ENCODE assay signal across 4 cellular contexts in genomic region chr12:123408619-123409018, GRCh38. TPM values are rescaled to one million over a fixed set of nuclear protein-coding genes. Genes with fewer than 3 reads are reported as not detected.
DNase-seq lines count a peak whose midpoint lies in the region; ATAC-seq, FAIRE-seq and TF ChIP-seq lines count a peak whose summit lies in the region.
"Not testable (repeated sequence)": the region's sequence is repeated elsewhere in the genome, so short reads cannot be mapped to it uniquely, and the experiment has no call there.

No MANE protein-coding gene starts in this region.

- H3K27ac ChIP-seq in OCI-LY3 (ENCODE audit: low read length) = peak overlapping the region; percentile 62
- not testable (repeated sequence) for H3K27ac ChIP-seq in K562 (ENCODE audit: extremely low read depth, low read depth, low read length); endothelial cell of umbilical vein (ENCODE audit: insufficient read depth, low read depth, low read length)

- not testable (repeated sequence) for H3K9me1 ChIP-seq in K562 (ENCODE audit: control insufficient read depth, insufficient read depth, low read length); endothelial cell of umbilical vein (replicated peaks; ENCODE audit: control insufficient read depth, extremely low read depth, insufficient read depth, low read length)

- not testable (repeated sequence) for H3K9ac ChIP-seq in OCI-LY3 (ENCODE audit: low read length); K562 (ENCODE audit: insufficient read depth in 1 of 2, low read depth in 2 of 2, low read length in 2 of 2); endothelial cell of umbilical vein (replicated peaks; ENCODE audit: extremely low read depth, insufficient read depth, low read length)

- not testable (repeated sequence) for H3K27me3 Mint-ChIP-seq in Calu3 (ENCODE audit: unreplicated experiment)

- peaks cover 46% of the 10 kb centered on the region for H3K36me3 Mint-ChIP-seq in Calu3 (ENCODE audit: insufficient read depth, unreplicated experiment)

- H4K20me1 ChIP-seq in OCI-LY3 (ENCODE audit: insufficient read depth, low read length); K562 (replicated peaks; ENCODE audit: control insufficient read depth, insufficient read depth, low read length); endothelial cell of umbilical vein (replicated peaks; ENCODE audit: control insufficient read depth, extremely low read depth, insufficient read depth, low read length): not testable (repeated sequence)

- H3K4me2 ChIP-seq in OCI-LY3 (ENCODE audit: low read length); K562 (ENCODE audit: insufficient read depth, low read length); endothelial cell of umbilical vein (ENCODE audit: insufficient read depth, low read length): not testable (repeated sequence)

- TF ChIP-seq POLR2A in K562 (conservative IDR thresholded peaks at IDR 0.05); endothelial cell of umbilical vein (IDR thresholded peaks at IDR 0.05; ENCODE audit: low read depth, low read length): not testable (repeated sequence)

- not testable (repeated sequence) for H3K27ac Mint-ChIP-seq in Calu3 (ENCODE audit: unreplicated experiment)

- dilution Hi-C loops in endothelial cell of umbilical vein (cut with MboI; ENCODE audit: extremely low pct_ligation_motif_present, low sequenced_read_pairs) = not testable (repeated sequence)

- not testable (repeated sequence) for H2AFZ ChIP-seq in OCI-LY3 (ENCODE audit: low read depth, low read length); K562 (ENCODE audit: low read depth, low read length); endothelial cell of umbilical vein (ENCODE audit: low read depth, low read length)

- not testable (repeated sequence) for TF ChIP-seq RAD21 in K562 (CRISPR knock-in tag; conservative IDR thresholded peaks at IDR 0.05 in 1 of 2, IDR thresholded peaks at IDR 0.05 in 1 of 2)

- in situ Hi-C loops in K562 (cut with MboI) = not testable (repeated sequence)

- TF ChIP-seq EP300 in K562 (IDR thresholded peaks at IDR 0.05; ENCODE audit: low read length) = not testable (repeated sequence)

- peaks cover 26% of the 10 kb centered on the region for H3K4me1 ChIP-seq in OCI-LY3 (ENCODE audit: low read length)
- H3K4me1 ChIP-seq in K562 (replicated peaks in 1 of 2; ENCODE audit: control insufficient read depth in 2 of 2, insufficient read depth in 2 of 2, low read length in 2 of 2); endothelial cell of umbilical vein (ENCODE audit: control insufficient read depth, extremely low read depth, insufficient read depth, low read length): not testable (repeated sequence)

- not testable (repeated sequence) for H3K9me3 ChIP-seq in OCI-LY3 (ENCODE audit: insufficient read depth, low read length); K562 (replicated peaks; ENCODE audit: control insufficient read depth, insufficient read depth, low read depth, low read length); endothelial cell of umbilical vein (replicated peaks; ENCODE audit: control insufficient read depth, insufficient read depth, low read length)

- not testable (repeated sequence) for H3K4me3 Mint-ChIP-seq in Calu3 (ENCODE audit: low read depth, unreplicated experiment)

- ATAC-seq in K562 = peak; percentile 16

- POLR2A ChIA-PET in K562 (lab: Yijun Ruan, JAX) = interaction anchor here (0.7 to 1.6 kb wide), 5 partner anchors 11 to 35 kb away, joined by 3 to 5 read pairs (median 4); no protein-coding TSS in a partner anchor
- POLR2A ChIA-PET in endothelial cell of umbilical vein (lab: Charles Lee) = interaction anchor here (0.5 kb wide), 1 partner anchor 168 kb away, joined by 3 read pairs; no protein-coding TSS in a partner anchor

- H3K9me3 Mint-ChIP-seq in Calu3 (ENCODE audit: low read depth, unreplicated experiment) = not testable (repeated sequence)

- WGBS in K562 (ENCODE audit: insufficient coverage, low coverage, missing lambda C conversion rate) = 90% methylated on average over 3 of the region's 7 CpGs

- not testable (repeated sequence) for H3K27me3 ChIP-seq in OCI-LY3 (ENCODE audit: low read depth, low read length); K562 (ENCODE audit: control insufficient read depth in 2 of 2, insufficient read depth in 2 of 2, low read length in 2 of 2); endothelial cell of umbilical vein (ENCODE audit: control insufficient read depth in 2 of 2, insufficient read depth in 2 of 2, low read length in 2 of 2)

- CTCF ChIA-PET in Calu3 (lab: Charles Lee) = interaction anchor here (0.6 to 0.7 kb wide), 2 partner anchors 210 to 471 kb away, joined by 3 to 4 read pairs; no protein-coding TSS in a partner anchor
- CTCF ChIA-PET in K562 (lab: Yijun Ruan, JAX; ENCODE audit: low intra/inter-chr PET ratio) = not testable (repeated sequence)
- CTCF ChIA-PET in endothelial cell of umbilical vein (lab: Charles Lee) = interaction anchor here (0.8 to 0.9 kb wide), 2 partner anchors 23 to 173 kb away, joined by 3 read pairs; no protein-coding TSS in a partner anchor

- BruUV-seq in Calu3 (replicated peaks; lab: Mats Ljungman, UMichigan) (TSS peak; percentile 62), K562 (replicated peaks; lab: Mats Ljungman, UMichigan) (TSS peak; percentile 64), endothelial cell of umbilical vein (replicated peaks; lab: Mats Ljungman, UMichigan) (TSS peak; percentile 35)

- H3K4me1 Mint-ChIP-seq in Calu3 (ENCODE audit: low read depth, unreplicated experiment) = not testable (repeated sequence)

- H3K36me3 ChIP-seq in OCI-LY3 (replicated peaks; ENCODE audit: low read depth, low read length) (peaks cover 20% of the 10 kb centered on the region), K562 (ENCODE audit: control insufficient read depth, insufficient read depth, low read length) (peaks cover 49% of the 10 kb centered on the region), endothelial cell of umbilical vein (ENCODE audit: control insufficient read depth in 2 of 2, extremely low read depth in 1 of 2, insufficient read depth in 2 of 2, low read length in 2 of 2) (peaks cover 21 to 31% of the 10 kb centered on the region in 2 experiments)

- not testable (repeated sequence) for FAIRE-seq in K562 (lab: Jason Lieb, UNC)
- peak; percentile 64 for FAIRE-seq in endothelial cell of umbilical vein (lab: Jason Lieb, UNC)

- not testable (repeated sequence) for TF ChIP-seq CTCF in Calu3 (IDR thresholded peaks at IDR 0.05; ENCODE audit: unreplicated experiment); OCI-LY3 (IDR thresholded peaks at IDR 0.05; ENCODE audit: low read depth, low read length); K562 (IDR thresholded peaks at IDR 0.05 in 2 of 3, conservative IDR thresholded peaks at IDR 0.05 in 1 of 3; ENCODE audit: insufficient read depth in 2 of 3, low read depth in 1 of 3, low read length in 3 of 3); endothelial cell of umbilical vein (IDR thresholded peaks at IDR 0.05; ENCODE audit: extremely low read depth in 1 of 2, insufficient read depth in 1 of 2, low read depth in 1 of 2, low read length in 2 of 2)

- H3K79me2 ChIP-seq in OCI-LY3 (ENCODE audit: low read length); K562 (ENCODE audit: control insufficient read depth, insufficient read depth, low read length); endothelial cell of umbilical vein (ENCODE audit: control insufficient read depth, insufficient read depth, low read length): not testable (repeated sequence)

- DNase-seq in Calu3; K562 (ENCODE audit: extremely low read depth in 1 of 4, low spot score in 3 of 4); endothelial cell of umbilical vein (ENCODE audit: low read depth, low spot score): not testable (repeated sequence)

- H3K4me3 ChIP-seq in OCI-LY3 (ENCODE audit: low read length); K562; endothelial cell of umbilical vein (replicated peaks in 1 of 3; ENCODE audit: insufficient read depth in 1 of 3, low read depth in 1 of 3, low read length in 3 of 3): not testable (repeated sequence)

- intact Hi-C loops in Calu3 (cut with micrococcal nuclease; ENCODE audit: unreplicated experiment); K562 (cut with micrococcal nuclease); endothelial cell of umbilical vein (cut with micrococcal nuclease): not testable (repeated sequence)

RNA-seq across cellular contexts. Expression of gene KMT5A, which starts 24.7 kb away (rescaled TPM):
- total RNA-seq in Calu3 (2022) (83.5 and 92.6 TPM in 2 replicates), K562 (2014; rRNA removed) (153 and 165 TPM in 2 replicates), K562 (2014; rRNA removed; fragmentation: Illumina TruSeq; extraction: Trizol) (153 and 195 TPM in 2 replicates), K562 (2015; rRNA removed; fragmentation: Illumina TruSeq; extraction: Trizol) (133 and 136 TPM in 2 replicates), K562 (2021) (157 and 164 TPM in 2 replicates), endothelial cell of umbilical vein (75.4 and 77.4 TPM in 2 replicates)
- 296 and 336 TPM in 2 replicates for total RNA-seq in K562 (2011; cell fraction: chromatin; rRNA removed; ENCODE audit: low replicate concordance)
- total RNA-seq in K562 (2011; cell fraction: nucleolus; rRNA removed) = 169 and 201 TPM in 2 replicates
- 216 and 245 TPM in 2 replicates for total RNA-seq in K562 (2011; cell fraction: nucleoplasm; rRNA removed)
- polyA plus RNA-seq in K562 (2011; rRNA removed) (77.7 and 87.8 TPM in 2 replicates), K562 (2014; fragmentation: Illumina TruSeq; extraction: Trizol) (172 and 197 TPM in 2 replicates), K562 (2014; fragmentation: Nextera tagmentation; extraction: Ambion mirVana) (10 to 100 TPM; 20.7 to 30.1 TPM), K562 (2014; rRNA removed) (151 and 160 TPM in 2 replicates), endothelial cell of umbilical vein (22.3 and 26.1 TPM in 2 replicates)
- polyA plus RNA-seq in K562 (2011; cell fraction: cytosol; rRNA removed) = 59.9 and 64.6 TPM in 2 replicates
- polyA plus RNA-seq in K562 (2011; cell fraction: nucleus; rRNA removed) = 179 and 218 TPM in 2 replicates
- polyA plus RNA-seq in K562 (2012) = 116 and 157 TPM in 2 replicates
- polyA minus RNA-seq in K562 (2011; rRNA and poly(A)+ RNA removed) = 69.2 and 78.0 TPM in 2 replicates
- 49.2 and 53.7 TPM in 2 replicates for polyA minus RNA-seq in K562 (2011; cell fraction: cytosol; rRNA and poly(A)+ RNA removed)
- 57.6 and 71.6 TPM in 2 replicates for polyA minus RNA-seq in K562 (2011; cell fraction: nucleus; rRNA and poly(A)+ RNA removed)
- polyA plus RNA-seq in endothelial cell of umbilical vein (2011; cell fraction: cytosol; rRNA removed) = 33.6 and 34.2 TPM in 2 replicates
- 57.6 and 75.5 TPM in 2 replicates for polyA plus RNA-seq in endothelial cell of umbilical vein (2011; cell fraction: nucleus; rRNA removed)
- 52.7 and 58.3 TPM in 2 replicates for polyA plus RNA-seq in endothelial cell of umbilical vein (2012)
- 22.1 and 25.0 TPM in 2 replicates for polyA minus RNA-seq in endothelial cell of umbilical vein
- 26.3 TPM for polyA minus RNA-seq in endothelial cell of umbilical vein (2011; cell fraction: cytosol; rRNA and poly(A)+ RNA removed)
- polyA minus RNA-seq in endothelial cell of umbilical vein (2011; cell fraction: nucleus; rRNA and poly(A)+ RNA removed) = 27.6 and 37.4 TPM in 2 replicates

RNA-seq across cellular contexts. Expression of gene RILPL2, which starts 27.9 kb away (rescaled TPM):
- total RNA-seq in Calu3 (2022) = 2.4 and 2.8 TPM in 2 replicates
- 1.4 and 2.2 TPM in 2 replicates for total RNA-seq in K562 (2011; cell fraction: chromatin; rRNA removed; ENCODE audit: low replicate concordance)
- total RNA-seq in K562 (2011; cell fraction: nucleolus; rRNA removed) = 1.4 and 1.5 TPM in 2 replicates
- total RNA-seq in K562 (2011; cell fraction: nucleoplasm; rRNA removed) = 1.8 and 2.7 TPM in 2 replicates
- 5.6 and 6.2 TPM in 2 replicates for total RNA-seq in K562 (2014; rRNA removed)
- 2.9 and 3.5 TPM in 2 replicates for total RNA-seq in K562 (2014; rRNA removed; fragmentation: Illumina TruSeq; extraction: Trizol)
- 4.6 and 5.0 TPM in 2 replicates for total RNA-seq in K562 (2015; rRNA removed; fragmentation: Illumina TruSeq; extraction: Trizol)
- 3.8 and 4.8 TPM in 2 replicates for total RNA-seq in K562 (2021)
- polyA plus RNA-seq in K562 (2011; rRNA removed) = 3.8 and 4.6 TPM in 2 replicates
- 2.4 and 2.6 TPM in 2 replicates for polyA plus RNA-seq in K562 (2011; cell fraction: cytosol; rRNA removed)
- 0.95 and 1.3 TPM in 2 replicates for polyA plus RNA-seq in K562 (2011; cell fraction: nucleus; rRNA removed)
- 4.9 and 8.8 TPM in 2 replicates for polyA plus RNA-seq in K562 (2012)
- 4.3 and 5.5 TPM in 2 replicates for polyA plus RNA-seq in K562 (2014; fragmentation: Illumina TruSeq; extraction: Trizol)
- under 1 TPM; 0.61 to 0.73 TPM for polyA plus RNA-seq in K562 (2014; fragmentation: Nextera tagmentation; extraction: Ambion mirVana)
- 5.8 and 5.9 TPM in 2 replicates for polyA plus RNA-seq in K562 (2014; rRNA removed)
- polyA minus RNA-seq in K562 (2011; rRNA and poly(A)+ RNA removed) = 1.7 and 2.4 TPM in 2 replicates
- 1.5 and 1.8 TPM in 2 replicates for polyA minus RNA-seq in K562 (2011; cell fraction: cytosol; rRNA and poly(A)+ RNA removed)
- 0.54 and 0.89 TPM in 2 replicates for polyA minus RNA-seq in K562 (2011; cell fraction: nucleus; rRNA and poly(A)+ RNA removed)
- total RNA-seq in endothelial cell of umbilical vein = 4.6 and 7.2 TPM in 2 replicates
- 3.0 and 3.3 TPM in 2 replicates for polyA plus RNA-seq in endothelial cell of umbilical vein
- 4.7 and 5.1 TPM in 2 replicates for polyA plus RNA-seq in endothelial cell of umbilical vein (2011; cell fraction: cytosol; rRNA removed)
- polyA plus RNA-seq in endothelial cell of umbilical vein (2011; cell fraction: nucleus; rRNA removed) = 2.3 and 2.6 TPM in 2 replicates
- 5.0 and 5.1 TPM in 2 replicates for polyA plus RNA-seq in endothelial cell of umbilical vein (2012)
- polyA minus RNA-seq in endothelial cell of umbilical vein = 1.8 and 2.3 TPM in 2 replicates
- 1.4 TPM for polyA minus RNA-seq in endothelial cell of umbilical vein (2011; cell fraction: cytosol; rRNA and poly(A)+ RNA removed)
- polyA minus RNA-seq in endothelial cell of umbilical vein (2011; cell fraction: nucleus; rRNA and poly(A)+ RNA removed) = 1.2 and 1.6 TPM in 2 replicates

RNA-seq across cellular contexts. Expression of gene SBNO1, which starts 44.0 kb away (rescaled TPM):
- total RNA-seq in Calu3 (2022) (60.8 and 62.7 TPM in 2 replicates), K562 (2014; rRNA removed) (28.4 and 35.9 TPM in 2 replicates), K562 (2014; rRNA removed; fragmentation: Illumina TruSeq; extraction: Trizol) (68.1 and 84.1 TPM in 2 replicates), K562 (2015; rRNA removed; fragmentation: Illumina TruSeq; extraction: Trizol) (56.7 and 61.7 TPM in 2 replicates), K562 (2021) (73.7 and 77.1 TPM in 2 replicates), endothelial cell of umbilical vein (32.5 and 34.2 TPM in 2 replicates)
- total RNA-seq in K562 (2011; cell fraction: chromatin; rRNA removed; ENCODE audit: low replicate concordance) = 19.8 and 69.2 TPM in 2 replicates
- total RNA-seq in K562 (2011; cell fraction: nucleolus; rRNA removed) = 11.7 and 13.8 TPM in 2 replicates
- 27.0 and 42.9 TPM in 2 replicates for total RNA-seq in K562 (2011; cell fraction: nucleoplasm; rRNA removed)
- polyA plus RNA-seq in K562 (2011; rRNA removed) (22.8 and 31.2 TPM in 2 replicates), K562 (2014; fragmentation: Illumina TruSeq; extraction: Trizol) (36.3 and 38.4 TPM in 2 replicates), K562 (2014; fragmentation: Nextera tagmentation; extraction: Ambion mirVana) (10 to 100 TPM; 14.9 to 25.6 TPM), K562 (2014; rRNA removed) (21.1 and 23.9 TPM in 2 replicates), endothelial cell of umbilical vein (3.8 and 4.8 TPM in 2 replicates)
- polyA plus RNA-seq in K562 (2011; cell fraction: cytosol; rRNA removed) = 7.1 and 13.2 TPM in 2 replicates
- 11.2 and 12.7 TPM in 2 replicates for polyA plus RNA-seq in K562 (2011; cell fraction: nucleus; rRNA removed)
- polyA plus RNA-seq in K562 (2012) = 17.7 and 32.6 TPM in 2 replicates
- polyA minus RNA-seq in K562 (2011; rRNA and poly(A)+ RNA removed) = 111 and 113 TPM in 2 replicates
- 40.2 and 42.4 TPM in 2 replicates for polyA minus RNA-seq in K562 (2011; cell fraction: cytosol; rRNA and poly(A)+ RNA removed)
- 8.6 and 19.5 TPM in 2 replicates for polyA minus RNA-seq in K562 (2011; cell fraction: nucleus; rRNA and poly(A)+ RNA removed)
- polyA plus RNA-seq in endothelial cell of umbilical vein (2011; cell fraction: cytosol; rRNA removed) = 4.8 and 5.0 TPM in 2 replicates
- polyA plus RNA-seq in endothelial cell of umbilical vein (2011; cell fraction: nucleus; rRNA removed) = 8.7 and 10.2 TPM in 2 replicates
- polyA plus RNA-seq in endothelial cell of umbilical vein (2012) = 17.1 and 24.4 TPM in 2 replicates
- 18.1 and 21.6 TPM in 2 replicates for polyA minus RNA-seq in endothelial cell of umbilical vein
- 15.8 TPM for polyA minus RNA-seq in endothelial cell of umbilical vein (2011; cell fraction: cytosol; rRNA and poly(A)+ RNA removed)
- polyA minus RNA-seq in endothelial cell of umbilical vein (2011; cell fraction: nucleus; rRNA and poly(A)+ RNA removed) = 10.6 and 14.2 TPM in 2 replicates

RNA-seq across cellular contexts. Expression of gene SNRNP35, which starts 49.3 kb away (rescaled TPM):
- total RNA-seq in Calu3 (2022) (26.9 and 34.9 TPM in 2 replicates), K562 (2014; rRNA removed) (24.5 and 26.0 TPM in 2 replicates), K562 (2014; rRNA removed; fragmentation: Illumina TruSeq; extraction: Trizol) (25.5 and 25.8 TPM in 2 replicates), K562 (2015; rRNA removed; fragmentation: Illumina TruSeq; extraction: Trizol) (28.1 and 31.9 TPM in 2 replicates), K562 (2021) (12.8 and 17.7 TPM in 2 replicates), endothelial cell of umbilical vein (27.9 and 30.6 TPM in 2 replicates)
- total RNA-seq in K562 (2011; cell fraction: chromatin; rRNA removed; ENCODE audit: low replicate concordance) = 97.2 and 98.0 TPM in 2 replicates
- total RNA-seq in K562 (2011; cell fraction: nucleolus; rRNA removed) = 59.7 and 66.3 TPM in 2 replicates
- 90.6 and 134 TPM in 2 replicates for total RNA-seq in K562 (2011; cell fraction: nucleoplasm; rRNA removed)
- polyA plus RNA-seq in K562 (2011; rRNA removed) (17.5 and 21.8 TPM in 2 replicates), K562 (2014; fragmentation: Illumina TruSeq; extraction: Trizol) (29.1 and 33.7 TPM in 2 replicates), K562 (2014; fragmentation: Nextera tagmentation; extraction: Ambion mirVana) (10 to 100 TPM; 19.5 to 41.0 TPM), K562 (2014; rRNA removed) (31.8 and 42.0 TPM in 2 replicates), endothelial cell of umbilical vein (14.6 and 15.9 TPM in 2 replicates)
- polyA plus RNA-seq in K562 (2011; cell fraction: cytosol; rRNA removed) = 15.6 and 19.9 TPM in 2 replicates
- 25.4 and 37.5 TPM in 2 replicates for polyA plus RNA-seq in K562 (2011; cell fraction: nucleus; rRNA removed)
- 23.3 and 32.3 TPM in 2 replicates for polyA plus RNA-seq in K562 (2012)
- 16.6 and 17.8 TPM in 2 replicates for polyA minus RNA-seq in K562 (2011; rRNA and poly(A)+ RNA removed)
- 10.6 and 10.9 TPM in 2 replicates for polyA minus RNA-seq in K562 (2011; cell fraction: cytosol; rRNA and poly(A)+ RNA removed)
- 16.2 and 20.1 TPM in 2 replicates for polyA minus RNA-seq in K562 (2011; cell fraction: nucleus; rRNA and poly(A)+ RNA removed)
- 20.6 and 23.2 TPM in 2 replicates for polyA plus RNA-seq in endothelial cell of umbilical vein (2011; cell fraction: cytosol; rRNA removed)
- 28.1 and 34.6 TPM in 2 replicates for polyA plus RNA-seq in endothelial cell of umbilical vein (2011; cell fraction: nucleus; rRNA removed)
- polyA plus RNA-seq in endothelial cell of umbilical vein (2012) = 25.1 and 25.7 TPM in 2 replicates
- polyA minus RNA-seq in endothelial cell of umbilical vein = 13.3 and 16.2 TPM in 2 replicates
- 5.9 TPM for polyA minus RNA-seq in endothelial cell of umbilical vein (2011; cell fraction: cytosol; rRNA and poly(A)+ RNA removed)
- polyA minus RNA-seq in endothelial cell of umbilical vein (2011; cell fraction: nucleus; rRNA and poly(A)+ RNA removed) = 24.5 and 35.8 TPM in 2 replicates
